19 cellular contexts compared by ENCODE assay signal in genomic region chr7:95546647-95547046, GRCh38. TPM values are rescaled to one million over a fixed set of nuclear protein-coding genes. Genes with fewer than 3 reads are reported as not detected.
DNase-seq lines count a peak whose midpoint lies in the region; ATAC-seq and TF ChIP-seq lines count a peak whose summit lies in the region.
"Had no signal": no experiment of that assay in that cellular context is flagged by ENCODE, and none has a peak within 500 bp of the region (broad histone marks: within the 10 kb centered on the region; RNA-seq: fewer than 3 reads in every experiment).

No MANE protein-coding gene starts in this region.

- H3K27ac ChIP-seq in heart left ventricle (peak overlapping the region; percentile 3 to 95 (median 58)), prostate gland (peak overlapping the region; percentile 87 to 94), upper lobe of left lung (peak overlapping the region; percentile 64 to 92 (median 76))
- H3K27ac ChIP-seq: C4-2B, SK-N-MC had no signal

- peaks cover 16 to 65% (median 47%) of the 10 kb centered on the region in 12 donors for H3K4me1 ChIP-seq in heart left ventricle
- H3K4me1 ChIP-seq in prostate gland (replicated peaks): peaks cover 23% of the 10 kb centered on the region
- H3K4me1 ChIP-seq in upper lobe of left lung: peaks cover 55 to 65% (median 60%) of the 10 kb centered on the region in 4 donors

- TF ChIP-seq EP300 in upper lobe of left lung (IDR thresholded peaks at IDR 0.05): no peak

- peaks cover 0 to 8% (median 2%) of the 10 kb centered on the region in 3 donors for H3K27me3 Mint-ChIP-seq in immature natural killer cell (ENCODE audit: low read depth in 3 of 3)

- H3K4me1 Mint-ChIP-seq in immature natural killer cell: peaks cover 0 to 3% of the 10 kb centered on the region in 2 donors
- H3K4me1 Mint-ChIP-seq: activated CD4-positive, alpha-beta T cell treated with anti-CD3 and anti-CD28 coated beads, Interleukin-2, amount 10 ng/mL, durations not matched to agents 24 days and 14 days had no signal

- H3K4me3 ChIP-seq in heart left ventricle (peak overlapping the region in 3 of 12 donors; percentile 19 to 57 (median 49)), prostate gland (no peak overlapping the region), upper lobe of left lung (peak overlapping the region in 2 of 4 donors; percentile 11)
- H3K4me3 ChIP-seq: SK-N-MC had no signal

- H3K36me3 ChIP-seq in heart left ventricle: no peaks in the 10 kb centered on the region
- H3K36me3 ChIP-seq in prostate gland: no peaks in the 10 kb centered on the region
- H3K36me3 ChIP-seq in upper lobe of left lung: no peaks in the 10 kb centered on the region

- H3K27ac Mint-ChIP-seq in immature natural killer cell: no peak overlapping the region
- H3K27ac Mint-ChIP-seq: activated CD4-positive, alpha-beta T cell treated with anti-CD3 and anti-CD28 coated beads, Interleukin-2, amount 10 ng/mL, durations not matched to agents 24 days and 14 days had no signal

- H3K9me3 Mint-ChIP-seq in immature natural killer cell: no peaks in the 10 kb centered on the region
- H3K9me3 Mint-ChIP-seq: activated CD4-positive, alpha-beta T cell treated with anti-CD3 and anti-CD28 coated beads, Interleukin-2, amount 10 ng/mL, durations not matched to agents 24 days and 14 days; nephron had no signal

- ATAC-seq in heart left ventricle (no peak), Right ventricle myocardium inferior (no peak), upper lobe of left lung (ENCODE audit: low FRiP score in 2 of 2) (no peak)
- ATAC-seq: HCT116, left colon had no signal

- no peak overlapping the region for H3K4me3 Mint-ChIP-seq in immature natural killer cell
- H3K4me3 Mint-ChIP-seq: activated CD4-positive, alpha-beta T cell treated with anti-CD3 and anti-CD28 coated beads, Interleukin-2, amount 10 ng/mL, durations not matched to agents 24 days and 14 days; nephron had no signal

- intact Hi-C loops in heart left ventricle (cut with DNase I) (loop anchor here in 7 of 10 donors (5.0 kb wide), 3 partner anchors 36 to 136 kb away; partner anchors contain the start of gene PDK4 (in 5 of the 7)), Right ventricle myocardium inferior (cut with DNase I) (no loop called here), prostate gland (cut with DNase I) (no loop called here)

- no peaks in the 10 kb centered on the region for H3K36me3 Mint-ChIP-seq in immature natural killer cell

- DNase-seq in heart left ventricle (no peak), Right ventricle myocardium inferior (ENCODE audit: missing footprints) (no peak), globus pallidus (ENCODE audit: low spot score) (peak; percentile 26), prostate gland (ENCODE audit: low spot score) (no peak), upper lobe of left lung (no peak), immature natural killer cell (no peak), NCI-H2081 treated with DMSO at 0.1 percent for 48 hours (lab: John Stamatoyannopoulos, UW) (no peak), putamen (ENCODE audit: low spot score) (no peak)
- DNase-seq: activated CD4-positive, alpha-beta T cell treated with anti-CD3 and anti-CD28 coated beads, Interleukin-2, amount 10 ng/mL, durations not matched to agents 24 days and 14 days; activated naive CD4-positive, alpha-beta T cell treated with Interleukin-2 at 50 U/mL for 16 hours; DMS153; left colon; NCI-H146; NCI-H524 treated with DMSO at 0.1 percent for 48 hours; OCI-M1 had no signal

- no peaks in the 10 kb centered on the region for H3K9me3 ChIP-seq in heart left ventricle
- H3K9me3 ChIP-seq in prostate gland: no peaks in the 10 kb centered on the region
- no peaks in the 10 kb centered on the region for H3K9me3 ChIP-seq in upper lobe of left lung

- TF ChIP-seq CTCF in heart left ventricle (IDR thresholded peaks at IDR 0.05) (no peak), prostate gland (IDR thresholded peaks at IDR 0.05) (peak in 1 of 4 experiments; percentile 5), upper lobe of left lung (IDR thresholded peaks at IDR 0.05) (peak in 1 of 6 experiments; percentile 7)

- H3K27me3 ChIP-seq in heart left ventricle: no peaks in the 10 kb centered on the region
- no peaks in the 10 kb centered on the region for H3K27me3 ChIP-seq in prostate gland (replicated peaks; ENCODE audit: insufficient read depth)
- H3K27me3 ChIP-seq in upper lobe of left lung: no peaks in the 10 kb centered on the region

- WGBS in heart left ventricle, 4 donors: 64 to 77% (median 69%) methylated on average over 4 of the region's 4 CpGs
- 62% methylated on average over 4 of the region's 4 CpGs for WGBS in prostate gland
- 45 to 52% methylated on average over 4 of the region's 4 CpGs for WGBS in upper lobe of left lung, 2 donors

- TF ChIP-seq POLR2A in heart left ventricle (IDR thresholded peaks at IDR 0.05): no peak
- no peak for TF ChIP-seq POLR2A in prostate gland (IDR thresholded peaks at IDR 0.05)
- TF ChIP-seq POLR2A in upper lobe of left lung (IDR thresholded peaks at IDR 0.05): no peak

RNA-seq across cellular contexts. Expression of gene PDK4, which starts 49.7 kb away (rescaled TPM):
- total RNA-seq in heart left ventricle (1,000 to 10,000 TPM in 2 of 9 donors, 100 to 1,000 TPM in 5, 10 to 100 TPM in 2; 45.6 to 4,362 (median 173) TPM), Right ventricle myocardium inferior (431 TPM), prostate gland (10 to 100 TPM; 61.3 to 65.5 TPM), upper lobe of left lung (100 to 1,000 TPM; 111 to 427 (median 160) TPM)
- polyA plus RNA-seq in heart left ventricle (100 to 1,000 TPM; 116 to 724 TPM), immature natural killer cell (1 to 10 TPM in 1 of 3 donors, under 1 TPM in 2; 0.21 to 2.5 (median 0.48) TPM)
- total RNA-seq: activated CD4-positive, alpha-beta T cell treated with anti-CD3 and anti-CD28 coated beads, Interleukin-2, amount 10 ng/mL, durations not matched to agents 24 days and 14 days had no signal

Comparison
In these comparisons a context has a peak if more than half of its experiments do, and no peak if none do; other contexts are left out.
1. intact Hi-C loops: an anchor here in heart left ventricle (5.0 kb wide); none called in Right ventricle myocardium inferior and prostate gland.